Comparison of ENCODE assay signal across 3 cellular contexts in genomic region chr2:171091517-171091916, GRCh38.
DNase-seq lines count a peak whose midpoint lies in the region; ATAC-seq, FAIRE-seq and TF ChIP-seq lines count a peak whose summit lies in the region.
"Not testable (repeated sequence)": the region's sequence is repeated elsewhere in the genome, so short reads cannot be mapped to it uniquely, and the experiment has no call there.

No MANE protein-coding gene starts in this region.

- H4K20me1 ChIP-seq in GM23338 (replicated peaks; ENCODE audit: insufficient read depth) (peaks cover 12% of the 10 kb centered on the region), K562 (replicated peaks; ENCODE audit: control insufficient read depth, insufficient read depth, low read length) (peaks cover 12% of the 10 kb centered on the region), HepG2 (ENCODE audit: insufficient read depth, low read length) (peaks cover 21% of the 10 kb centered on the region)

- TF ChIP-seq EP300 in K562 (IDR thresholded peaks at IDR 0.05; ENCODE audit: low read length); HepG2 (IDR thresholded peaks at IDR 0.05; ENCODE audit: low read depth in 2 of 2, low read length in 2 of 2); HepG2 (CRISPR knock-in tag; IDR thresholded peaks at IDR 0.05; ENCODE audit: borderline replicate concordance): not testable (repeated sequence)

- FAIRE-seq in K562 (lab: Jason Lieb, UNC); HepG2 (lab: Jason Lieb, UNC): not testable (repeated sequence)

- BruUV-seq in K562 (replicated peaks; lab: Mats Ljungman, UMichigan); HepG2 (replicated peaks; lab: Mats Ljungman, UMichigan): not testable (repeated sequence)

- in situ Hi-C loops in K562 (cut with MboI); HepG2 (cut with HindIII; ENCODE audit: extremely low pct_ligation_motif_present, low pct_unique_long_range_greater_than_20kb): not testable (repeated sequence)

- 0 out of 2 replicates have a peak overlapping the region, but pooled peaks have one; percentile 30 for H3K27ac ChIP-seq in GM23338 (ENCODE audit: low read depth)
- not testable (repeated sequence) for H3K27ac ChIP-seq in K562 (ENCODE audit: extremely low read depth, low read depth, low read length); HepG2 (ENCODE audit: extremely low read length, insufficient read depth, low read length)

- not testable (repeated sequence) for H3K36me3 ChIP-seq in GM23338 (ENCODE audit: insufficient read depth); HepG2 (replicated peaks in 1 of 2; ENCODE audit: control insufficient read depth in 1 of 2, insufficient read depth in 2 of 2, low read length in 2 of 2)
- H3K36me3 ChIP-seq in K562 (ENCODE audit: control insufficient read depth, insufficient read depth, low read length): peaks cover 22% of the 10 kb centered on the region; the same call in 2 of the 3 replicates

- not testable (repeated sequence) for H3K9me3 Mint-ChIP-seq in GM23338

- POLR2A ChIA-PET in K562 (lab: Yijun Ruan, JAX): interaction anchor here (0.6 kb wide), 1 partner anchor 46 kb away, joined by 3 read pairs; no protein-coding TSS in a partner anchor
- POLR2A ChIA-PET in HepG2 (lab: Yijun Ruan, JAX): interaction anchor here (0.7 kb wide), 1 partner anchor 1004 kb away, joined by 3 read pairs; no protein-coding TSS in a partner anchor

- not testable (repeated sequence) for H2AFZ ChIP-seq in GM23338; K562 (ENCODE audit: low read depth, low read length); HepG2 (ENCODE audit: low read length)

- 90% methylated on average over 10 of the region's 11 CpGs for WGBS in K562 (ENCODE audit: insufficient coverage, low coverage, missing lambda C conversion rate)
- 98% methylated on average over 11 of the region's 11 CpGs for WGBS in HepG2 (ENCODE audit: low lambda C conversion rate)

- not testable (repeated sequence) for TF ChIP-seq POLR2A in K562 (conservative IDR thresholded peaks at IDR 0.05); HepG2 (IDR thresholded peaks at IDR 0.05; ENCODE audit: insufficient read depth in 1 of 2, low read depth in 2 of 2, low read length in 2 of 2)

- H3K4me1 Mint-ChIP-seq in GM23338: peaks cover 34% of the 10 kb centered on the region

- TF ChIP-seq RAD21 in K562 (CRISPR knock-in tag; conservative IDR thresholded peaks at IDR 0.05 in 1 of 2, IDR thresholded peaks at IDR 0.05 in 1 of 2); HepG2 (CRISPR knock-in tag; IDR thresholded peaks at IDR 0.05): not testable (repeated sequence)

- intact Hi-C loops in K562 (cut with micrococcal nuclease); HepG2 (cut with micrococcal nuclease; ENCODE audit: unreplicated experiment): not testable (repeated sequence)

- not testable (repeated sequence) for H3K27me3 ChIP-seq in GM23338 (ENCODE audit: insufficient read depth); K562 (ENCODE audit: control insufficient read depth in 2 of 2, insufficient read depth in 2 of 2, low read length in 2 of 2); HepG2 (ENCODE audit: control insufficient read depth in 1 of 2, insufficient read depth in 2 of 2, low read length in 2 of 2)

- not testable (repeated sequence) for ATAC-seq in GM23338, K562, HepG2

- H3K4me1 ChIP-seq in GM23338 (ENCODE audit: insufficient read depth) (peaks cover 20% of the 10 kb centered on the region), HepG2 (ENCODE audit: insufficient read depth, low read length) (peaks cover 76% of the 10 kb centered on the region)
- H3K4me1 ChIP-seq in K562 (replicated peaks in 1 of 2; ENCODE audit: control insufficient read depth in 2 of 2, insufficient read depth in 2 of 2, low read length in 2 of 2): not testable (repeated sequence)

- not testable (repeated sequence) for TF ChIP-seq CTCF in GM23338 (conservative IDR thresholded peaks at IDR 0.05; ENCODE audit: low read depth in 2 of 2); K562 (IDR thresholded peaks at IDR 0.05 in 2 of 3, conservative IDR thresholded peaks at IDR 0.05 in 1 of 3; ENCODE audit: insufficient read depth in 2 of 3, low read depth in 1 of 3, low read length in 3 of 3); HepG2 (CRISPR knock-in tag; IDR thresholded peaks at IDR 0.05)

- not testable (repeated sequence) for H3F3A ChIP-seq in GM23338 (replicated peaks; ENCODE audit: low read depth)

- H3K9ac ChIP-seq in K562 (ENCODE audit: insufficient read depth in 1 of 2, low read depth in 2 of 2, low read length in 2 of 2); HepG2 (ENCODE audit: insufficient read depth, low read depth, low read length): not testable (repeated sequence)

- not testable (repeated sequence) for H3K9me1 ChIP-seq in K562 (ENCODE audit: control insufficient read depth, insufficient read depth, low read length)

- H3K79me2 ChIP-seq in GM23338 (replicated peaks; ENCODE audit: insufficient read depth): peaks cover 94% of the 10 kb centered on the region
- peaks cover 96% of the 10 kb centered on the region for H3K79me2 ChIP-seq in K562 (ENCODE audit: control insufficient read depth, insufficient read depth, low read length)
- H3K79me2 ChIP-seq in HepG2 (ENCODE audit: insufficient read depth, low read length): peaks cover 92% of the 10 kb centered on the region

- H3K36me3 Mint-ChIP-seq in GM23338 (ENCODE audit: low read depth): peaks cover 13% of the 10 kb centered on the region; the same call in 2 of the 3 replicates

- not testable (repeated sequence) for H3K27me3 Mint-ChIP-seq in GM23338 (ENCODE audit: insufficient read depth, low read depth, poor library complexity)

- H3K9me3 ChIP-seq in K562 (replicated peaks; ENCODE audit: control insufficient read depth, insufficient read depth, low read depth, low read length); HepG2 (ENCODE audit: low read length): not testable (repeated sequence)

- H3K4me3 Mint-ChIP-seq in GM23338: not testable (repeated sequence)

- CTCF ChIA-PET in K562 (lab: Yijun Ruan, JAX; ENCODE audit: low intra/inter-chr PET ratio); HepG2 (lab: Yijun Ruan, JAX; ENCODE audit: low intra/inter-chr PET ratio, low total read pairs): not testable (repeated sequence)

- H3K4me2 ChIP-seq in GM23338; K562 (ENCODE audit: insufficient read depth, low read length); HepG2 (ENCODE audit: low read depth, low read length): not testable (repeated sequence)

- H3K27ac Mint-ChIP-seq in GM23338: not testable (repeated sequence)

- DNase-seq in GM23338 (ENCODE audit: low spot score); K562 (ENCODE audit: extremely low read depth in 1 of 4, low spot score in 3 of 4); HepG2 (ENCODE audit: low spot score): not testable (repeated sequence)

- not testable (repeated sequence) for H3K4me3 ChIP-seq in GM23338; K562; HepG2 (replicated peaks in 1 of 3; ENCODE audit: insufficient read depth in 1 of 3, low read depth in 2 of 3, low read length in 3 of 3)

- H3K9me2 ChIP-seq in GM23338 (ENCODE audit: insufficient read depth): not testable (repeated sequence)

TF ChIP-seq in K562, 482 proteins besides CTCF, POLR2A, EP300 and RAD21:
- TF ChIP-seq FOXP1 (CRISPR knock-in tag; IDR thresholded peaks at IDR 0.05): peak; percentile 71; the same call in 1 of the 2 replicates
- TF ChIP-seq ZBTB33 (CRISPR knock-in tag; IDR thresholded peaks at IDR 0.05): peak; percentile 78; the same call in 1 of the 2 replicates

TF ChIP-seq in HepG2, 621 proteins besides CTCF, POLR2A, EP300 and RAD21:
- peak; percentile 97 for TF ChIP-seq FOXP1 (IDR thresholded peaks at IDR 0.05)
- not testable (repeated sequence) for TF ChIP-seq FOXP1 (CRISPR knock-in tag; IDR thresholded peaks at IDR 0.05)
